Comparison of ENCODE assay signal across 13 cellular contexts in the genomic region with DNA sequence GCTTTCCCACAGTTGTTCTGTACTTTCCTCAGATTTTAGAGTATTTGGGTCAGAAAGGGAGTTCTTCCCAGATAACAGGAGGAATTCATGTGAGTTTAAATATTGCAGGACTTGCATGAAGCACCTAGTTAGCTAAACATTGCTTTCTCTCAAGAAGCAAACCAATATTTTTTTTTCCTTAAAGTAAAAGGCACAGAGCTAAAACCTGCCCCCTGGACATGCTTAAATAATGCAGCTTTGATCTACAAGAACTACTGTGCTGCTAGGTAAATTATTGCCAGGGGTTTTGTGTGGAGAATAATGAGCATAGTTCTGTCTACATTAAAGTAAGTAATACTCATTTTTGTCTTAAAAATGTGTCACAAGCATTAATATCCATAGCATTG. TPM values are rescaled to one million over a fixed set of nuclear protein-coding genes. Genes with fewer than 3 reads are reported as not detected.
DNase-seq lines count a peak whose midpoint lies in the region; ATAC-seq and TF ChIP-seq lines count a peak whose summit lies in the region.
"Had no signal": no experiment of that assay in that cellular context is flagged by ENCODE, and none has a peak within 500 bp of the region (broad histone marks: within the 10 kb centered on the region; RNA-seq: fewer than 3 reads in every experiment).

No MANE protein-coding gene starts in this region.

- TF ChIP-seq CTCF in BE2C (IDR thresholded peaks at IDR 0.05; ENCODE audit: low read depth, low read length) (no peak), foreskin keratinocyte (conservative IDR thresholded peaks at IDR 0.05) (no peak), osteocyte (IDR thresholded peaks at IDR 0.05) (no peak)

- H3K36me3 ChIP-seq in BE2C (no peaks in the 10 kb centered on the region), SJSA1 (no peaks in the 10 kb centered on the region)

- H3K9me3 Mint-ChIP-seq in osteocyte (ENCODE audit: unreplicated experiment) = no peaks in the 10 kb centered on the region
- no peaks in the 10 kb centered on the region for H3K9me3 Mint-ChIP-seq in stimulated activated memory B cell treated with anti-CD40 and anti-IgM and Interleukin-4, amounts not matched to agents 10 μg/mL and 1 μg/mL and 100 μg/mL, for 72 hours

- H3K27ac Mint-ChIP-seq in osteocyte (ENCODE audit: unreplicated experiment) = no peak overlapping the region
- H3K27ac Mint-ChIP-seq in stimulated activated memory B cell treated with anti-CD40 and anti-IgM and Interleukin-4, amounts not matched to agents 10 μg/mL and 1 μg/mL and 100 μg/mL, for 72 hours = no peak overlapping the region
- H3K27ac Mint-ChIP-seq: CD14-positive monocyte had no signal

- H3K4me3 ChIP-seq in BE2C (ENCODE audit: low read depth, low read length) = peak overlapping the region; percentile 61
- H3K4me3 ChIP-seq in SJSA1 = peak overlapping the region; percentile 7

- no peaks in the 10 kb centered on the region for H3K36me3 Mint-ChIP-seq in osteocyte (ENCODE audit: unreplicated experiment)
- no peaks in the 10 kb centered on the region for H3K36me3 Mint-ChIP-seq in stimulated activated memory B cell treated with anti-CD40 and anti-IgM and Interleukin-4, amounts not matched to agents 10 μg/mL and 1 μg/mL and 100 μg/mL, for 72 hours
- H3K36me3 Mint-ChIP-seq: CD14-positive monocyte had no signal

- H3K27ac ChIP-seq in SJSA1 (peak overlapping the region; percentile 0; the same call in 1 of the 2 replicates), foreskin keratinocyte (no peak overlapping the region)

- no peak for DNase-seq in BE2C
- DNase-seq in SJSA1 (ENCODE audit: low read depth in 1 of 2, low spot score in 2 of 2) = no peak
- DNase-seq in foreskin keratinocyte = no peak
- DNase-seq in osteocyte (ENCODE audit: extremely low spot score, unreplicated experiment) = no peak
- DNase-seq in effector CD8-positive, alpha-beta T cell (lab: John Stamatoyannopoulos, UW) = no peak
- no peak for DNase-seq in AG08396 (ENCODE audit: low spot score)
- no peak for DNase-seq in NCI-H1694 treated with DMSO at 0.1 percent for 48 hours (lab: John Stamatoyannopoulos, UW)
- DNase-seq: activated gamma-delta T cell, MV-4-11 had no signal

- peaks cover 9% of the 10 kb centered on the region for H3K27me3 Mint-ChIP-seq in osteocyte (ENCODE audit: unreplicated experiment)
- H3K27me3 Mint-ChIP-seq in stimulated activated memory B cell treated with anti-CD40 and anti-IgM and Interleukin-4, amounts not matched to agents 10 μg/mL and 1 μg/mL and 100 μg/mL, for 72 hours = peaks cover 11% of the 10 kb centered on the region

- H3K4me3 Mint-ChIP-seq in osteocyte (ENCODE audit: unreplicated experiment) = peak overlapping the region; percentile 62
- H3K4me3 Mint-ChIP-seq in stimulated activated memory B cell treated with anti-CD40 and anti-IgM and Interleukin-4, amounts not matched to agents 10 μg/mL and 1 μg/mL and 100 μg/mL, for 72 hours = no peak overlapping the region
- H3K4me3 Mint-ChIP-seq: CD14-positive monocyte had no signal

- H3K4me1 ChIP-seq in BE2C (no peaks in the 10 kb centered on the region), SJSA1 (replicated peaks) (peaks cover 10% of the 10 kb centered on the region), foreskin keratinocyte (peaks cover 24% of the 10 kb centered on the region)

- H3K27me3 ChIP-seq in BE2C (no peaks in the 10 kb centered on the region), SJSA1 (replicated peaks) (no peaks in the 10 kb centered on the region), foreskin keratinocyte (no peaks in the 10 kb centered on the region)

- ATAC-seq in foreskin keratinocyte = peak; percentile 13
- ATAC-seq in stimulated activated memory B cell treated with anti-CD40 and anti-IgM and Interleukin-4, amounts not matched to agents 10 μg/mL and 1 μg/mL and 100 μg/mL, for 72 hours = no peak

- H3K4me1 Mint-ChIP-seq in osteocyte (ENCODE audit: unreplicated experiment) = peaks cover 12% of the 10 kb centered on the region
- H3K4me1 Mint-ChIP-seq in stimulated activated memory B cell treated with anti-CD40 and anti-IgM and Interleukin-4, amounts not matched to agents 10 μg/mL and 1 μg/mL and 100 μg/mL, for 72 hours = no peaks in the 10 kb centered on the region
- H3K4me1 Mint-ChIP-seq: CD14-positive monocyte had no signal

- H3K9me3 ChIP-seq in BE2C = no peaks in the 10 kb centered on the region
- no peaks in the 10 kb centered on the region for H3K9me3 ChIP-seq in SJSA1 (replicated peaks)

RNA-seq across cellular contexts. Expression of gene SOSTDC1, which starts 0.5 kb away (rescaled TPM):
- polyA plus RNA-seq in BE2C (2012; ENCODE audit: insufficient read depth, insufficient read length, low read depth) = 4.6 TPM
- 0.25 and 3.0 TPM in 2 replicates for total RNA-seq in SJSA1 (2014; rRNA removed; shearing (Covaris generic))
- total RNA-seq in foreskin keratinocyte = 0.07 TPM in 1 of 2 replicates, not detected in the other
- 0.03 and 0.10 TPM in 2 replicates for polyA plus RNA-seq in foreskin keratinocyte
- total RNA-seq in osteocyte = not detected in 2 replicates
- total RNA-seq: dermis microvascular lymphatic vessel endothelial cell, myocyte had no signal
- polyA plus RNA-seq: CD14-positive monocyte had no signal

RNA-seq across cellular contexts. Expression of gene CRPPA, which starts 44.7 kb away (rescaled TPM):
- 2.8 TPM for polyA plus RNA-seq in BE2C (2012; ENCODE audit: insufficient read depth, insufficient read length, low read depth)
- total RNA-seq in SJSA1 (2014; rRNA removed; shearing (Covaris generic)) = 4.4 and 8.5 TPM in 2 replicates
- total RNA-seq in foreskin keratinocyte (0.35 and 0.51 TPM in 2 replicates), osteocyte (2.6 and 3.3 TPM in 2 replicates)
- 0.18 and 0.23 TPM in 2 replicates for polyA plus RNA-seq in foreskin keratinocyte
